In the genomic region with DNA sequence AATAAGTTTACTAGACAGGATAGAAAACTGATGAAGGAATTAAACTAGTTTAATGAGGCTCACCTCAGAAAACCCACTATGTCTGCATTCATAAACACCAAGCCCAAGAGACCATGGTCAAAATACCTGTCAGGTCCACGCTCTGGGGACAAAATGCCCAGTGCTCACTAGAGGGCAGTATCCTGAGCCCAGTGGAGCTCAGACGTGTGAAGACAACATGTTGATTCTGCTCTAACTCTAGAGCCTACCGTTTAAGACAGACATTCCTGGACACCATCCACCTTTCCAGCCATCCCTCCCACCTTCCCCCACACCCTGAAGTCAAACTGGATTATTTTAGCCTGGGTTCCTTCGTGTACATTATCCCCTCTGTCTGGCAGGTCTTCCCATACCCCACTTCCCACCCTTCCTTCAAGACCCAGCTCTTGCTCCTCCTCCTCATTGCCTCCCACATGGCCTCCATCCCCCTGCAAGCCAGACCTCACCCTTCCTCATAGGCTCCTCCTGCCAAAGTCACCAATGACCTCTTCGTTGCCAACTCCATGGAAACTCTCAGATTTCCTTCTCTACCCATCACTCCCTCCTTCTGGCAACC, we compare ENCODE assay signal across 8 cellular contexts.
DNase-seq lines count a peak whose midpoint lies in the region; ATAC-seq and TF ChIP-seq lines count a peak whose summit lies in the region.

No MANE protein-coding gene starts in this region.

- peak; percentile 55 for ATAC-seq in GM18498 (IDR thresholded peaks at IDR 0.05; ENCODE audit: unreplicated experiment)

- H3K79me2 ChIP-seq in osteoblast (ENCODE audit: insufficient read depth, low read length), result no peaks in the 10 kb centered on the region

- CTCF ChIA-PET in RWPE1 (lab: Yijun Ruan, JAX), result interaction anchor here (0.7 to 1.6 kb wide), 3 partner anchors 9 to 115 kb away, joined by 3 to 6 read pairs (median 3); no protein-coding TSS in a partner anchor

- no peak overlapping the region for H3K4me2 ChIP-seq in osteoblast (ENCODE audit: insufficient read depth, low read length)

- H3K9me3 ChIP-seq in osteoblast (ENCODE audit: low read depth, low read length), result no peaks in the 10 kb centered on the region

- peak; percentile 19; the same call in 1 of the 2 replicates for TF ChIP-seq CTCF in RWPE1 (conservative IDR thresholded peaks at IDR 0.05; ENCODE audit: low read depth)
- peak; percentile 70 for TF ChIP-seq CTCF in epithelial cell of esophagus (IDR thresholded peaks at IDR 0.05; ENCODE audit: insufficient read depth, low read depth, low read length, missing control alignments)
- peak; percentile 73 for TF ChIP-seq CTCF in osteoblast (IDR thresholded peaks at IDR 0.05; ENCODE audit: extremely low read depth, low read depth, low read length)

- H3K27ac ChIP-seq in RWPE1 (no peak overlapping the region), osteoblast (ENCODE audit: low read depth, low read length) (no peak overlapping the region), caudate nucleus (ENCODE audit: low read depth, low read length) (no peak overlapping the region)

- no peak overlapping the region for H2AFZ ChIP-seq in osteoblast (ENCODE audit: low read length)

- POLR2A ChIA-PET in RWPE1 (lab: Yijun Ruan, JAX; ENCODE audit: low non-redundant PET), result no interaction called here

- no peaks in the 10 kb centered on the region for H3K4me1 ChIP-seq in osteoblast (ENCODE audit: insufficient read depth, low read length)

- no peaks in the 10 kb centered on the region for H4K20me1 ChIP-seq in osteoblast (ENCODE audit: insufficient read depth, low read length)

- DNase-seq in CD1c-positive myeloid dendritic cell (ENCODE audit: extremely low spot score) (peak; percentile 22), RWPE1 (ENCODE audit: low spot score) (no peak), epithelial cell of esophagus (ENCODE audit: low read depth) (peak; percentile 44), osteoblast (ENCODE audit: insufficient read length, low spot score, missing footprints) (no peak), caudate nucleus (lab: John Stamatoyannopoulos, UW) (no peak), germinal center (ENCODE audit: low spot score) (no peak), HPDE6-E6E7 (ENCODE audit: extremely low spot score) (no peak)

- H3K27me3 ChIP-seq in osteoblast (ENCODE audit: insufficient read depth, low read length), result peaks cover 16% of the 10 kb centered on the region

- H3K36me3 ChIP-seq in osteoblast (ENCODE audit: insufficient read depth, low read length), result no peaks in the 10 kb centered on the region

- H3K4me3 ChIP-seq in epithelial cell of esophagus (ENCODE audit: low read length) (no peak overlapping the region), osteoblast (ENCODE audit: insufficient read depth, low read length) (no peak overlapping the region)

Comparison
In these comparisons a context has a peak if more than half of its experiments do, and no peak if none do; other contexts are left out.
1. DNase-seq: peak in CD1c-positive myeloid dendritic cell (single experiment) and epithelial cell of esophagus (single experiment); none in RWPE1 (single experiment), osteoblast (single experiment), caudate nucleus (0 of 61), germinal center (single experiment) and HPDE6-E6E7 (single experiment).
2. CTCF ChIP-seq: peak in every context shown above with its lines; median percentile 73 in osteoblast; 70 in epithelial cell of esophagus; 19 in RWPE1.